In genomic region chr1:28456078-28456477, GRCh38 we compare ENCODE assay signal across 10 cellular contexts. TPM values are rescaled to one million over a fixed set of nuclear protein-coding genes. Genes with fewer than 3 reads are reported as not detected.
A peak's percentile ranks its signal among the peaks of the same experiment; 100 is the strongest.
DNase-seq lines count a peak whose midpoint lies in the region; ATAC-seq and TF ChIP-seq lines count a peak whose summit lies in the region.
"Had no signal": no experiment of that assay in that cellular context is flagged by ENCODE, and none has a peak within 500 bp of the region (broad histone marks: within the 10 kb centered on the region; RNA-seq: fewer than 3 reads in every experiment).

No MANE protein-coding gene starts in this region.

- no peak for TF ChIP-seq CTCF in osteocyte (IDR thresholded peaks at IDR 0.05)
- no peak for TF ChIP-seq CTCF in MM.1S (IDR thresholded peaks at IDR 0.05; ENCODE audit: low read length)
- TF ChIP-seq CTCF in GM13976 (IDR thresholded peaks at IDR 0.05; ENCODE audit: borderline replicate concordance, control extremely low read depth, extremely low read depth, insufficient read depth, missing control alignments) = no peak

- no peaks in the 10 kb centered on the region for H3K27me3 Mint-ChIP-seq in osteocyte (ENCODE audit: unreplicated experiment)

- H3K9me3 Mint-ChIP-seq in osteocyte (ENCODE audit: unreplicated experiment) = no peaks in the 10 kb centered on the region

- no peak overlapping the region for H3K9ac ChIP-seq in MM.1S (ENCODE audit: low read length)

- ATAC-seq in HG02759 (IDR thresholded peaks at IDR 0.05; ENCODE audit: unreplicated experiment) = no peak

- peaks cover 4% of the 10 kb centered on the region; the same call in 1 of the 2 replicates for H3K4me1 ChIP-seq in MM.1S (ENCODE audit: low read length)

- DNase-seq in NCI-H2171 treated with DMSO at 0.1 percent for 48 hours (lab: John Stamatoyannopoulos, UW) = peak; percentile 46
- DNase-seq in NCI-H2171 (lab: John Stamatoyannopoulos, UW) = no peak
- peak; percentile 12 for DNase-seq in NCI-H226
- DNase-seq in brain pericyte (ENCODE audit: low read depth, low spot score) = peak; percentile 29
- no peak for DNase-seq in osteocyte (ENCODE audit: extremely low spot score, unreplicated experiment)
- no peak for DNase-seq in MM.1S
- DNase-seq in GM13976 (ENCODE audit: low spot score) = no peak
- DNase-seq: NCI-H1436 had no signal

- H3K27ac Mint-ChIP-seq in osteocyte (ENCODE audit: unreplicated experiment) = peak overlapping the region; percentile 88

- H3K4me2 ChIP-seq in MM.1S (ENCODE audit: low read depth, low read length) = no peak overlapping the region

- H3K79me2 ChIP-seq in MM.1S (ENCODE audit: low read length) = 0 out of 2 replicates have a peak, but pooled peaks cover 6% of the 10 kb centered on the region

- H3K4me1 Mint-ChIP-seq in osteocyte (ENCODE audit: unreplicated experiment) = peaks cover 23% of the 10 kb centered on the region

- in situ Hi-C loops in GM13976 (cut with MboI; ENCODE audit: low sequenced_read_pairs, unreplicated experiment) = no loop called here

- no peaks in the 10 kb centered on the region for H3K9me3 ChIP-seq in MM.1S (replicated peaks; ENCODE audit: insufficient read depth, low read length)

- no peak overlapping the region for H3K27ac ChIP-seq in MM.1S (ENCODE audit: low read length)
- H3K27ac ChIP-seq: 22Rv1 had no signal

- H3K9me2 ChIP-seq in MM.1S (replicated peaks; ENCODE audit: insufficient read depth, low read length) = no peaks in the 10 kb centered on the region

- peak overlapping the region; percentile 20 for H3K4me3 Mint-ChIP-seq in osteocyte (ENCODE audit: unreplicated experiment)

- no peak overlapping the region for H2AFZ ChIP-seq in MM.1S (ENCODE audit: low read length)

- H3K4me3 ChIP-seq in MM.1S (ENCODE audit: low read length) = no peak overlapping the region

- no peaks in the 10 kb centered on the region for H3K27me3 ChIP-seq in MM.1S (replicated peaks; ENCODE audit: insufficient read depth, low read length)

- no peaks in the 10 kb centered on the region for H3K36me3 ChIP-seq in MM.1S (replicated peaks; ENCODE audit: insufficient read depth, low read length)

- no peaks in the 10 kb centered on the region for H4K20me1 ChIP-seq in MM.1S (ENCODE audit: insufficient read depth, low read length)

- peaks cover 16% of the 10 kb centered on the region for H3K36me3 Mint-ChIP-seq in osteocyte (ENCODE audit: unreplicated experiment)

- H3F3A ChIP-seq in MM.1S (ENCODE audit: insufficient read depth, low read length) = no peaks in the 10 kb centered on the region

RNA-seq across cellular contexts. Expression of gene RCC1, which starts 49.8 kb away (rescaled TPM):
- total RNA-seq in osteocyte = 22.9 and 25.0 TPM in 2 replicates

Comparison
In these comparisons a context has a peak if more than half of its experiments do, and no peak if none do; other contexts are left out.
1. DNase-seq: peak in NCI-H2171 treated with DMSO at 0.1 percent for 48 hours (single experiment), NCI-H226 (single experiment) and brain pericyte (single experiment); none in NCI-H2171 (single experiment), osteocyte (single experiment), MM.1S (single experiment) and GM13976 (single experiment).